Comparison of ENCODE assay signal across 24 cellular contexts in the genomic region with DNA sequence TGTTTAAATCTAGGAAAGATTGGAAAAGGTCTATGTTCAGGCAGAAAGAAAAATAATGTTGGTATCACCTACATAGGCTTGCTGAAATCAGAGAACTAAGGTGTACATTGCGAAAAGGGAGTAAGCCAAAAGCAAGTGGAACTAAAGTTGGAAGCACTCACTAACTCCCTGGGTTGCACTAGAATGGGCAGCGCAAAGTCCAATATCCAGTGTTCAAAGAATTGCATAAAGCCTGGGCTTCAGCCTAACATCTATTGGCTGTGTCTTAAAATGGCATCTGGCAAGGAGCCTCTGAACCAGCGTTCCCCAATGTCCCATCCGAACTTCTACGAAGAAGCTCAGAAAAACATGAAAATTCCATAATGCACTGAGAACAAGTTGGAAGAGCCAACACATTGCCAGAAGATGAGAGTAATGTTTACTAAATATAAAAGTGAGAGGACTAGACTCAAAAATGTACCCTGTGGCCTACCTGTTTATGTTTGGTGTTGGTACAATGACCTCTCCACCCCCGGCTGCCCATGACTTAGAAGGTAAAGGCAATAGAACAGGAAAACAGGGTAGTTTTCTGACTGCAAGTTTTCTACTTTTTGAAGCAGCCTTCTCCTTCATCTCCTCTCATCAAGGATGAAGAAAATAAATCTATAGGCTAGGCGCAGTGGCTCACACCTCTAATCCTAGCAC.
"Had no signal": no experiment of that assay in that cellular context is flagged by ENCODE, and none has a peak within 500 bp of the region (broad histone marks: within the 10 kb centered on the region; RNA-seq: fewer than 3 reads in every experiment).

No MANE protein-coding gene starts in this region.

- DNase-seq: Karpas-422, MM.1S, MV-4-11, NCI-H1417 treated with DMSO at 0.1 percent for 48 hours, NCI-H1436 treated with DMSO at 0.1 percent for 48 hours, NCI-H1694 treated with DMSO at 0.1 percent for 48 hours, NCI-H187 treated with DMSO at 0.1 percent for 48 hours, NCI-H2171 treated with DMSO at 0.1 percent for 48 hours, NCI-H2227 treated with DMSO at 0.1 percent for 48 hours, NCI-H345, NCI-H510A treated with DMSO at 0.1 percent for 48 hours, NCI-H524 treated with DMSO at 0.1 percent for 48 hours, NCI-H526 treated with DMSO at 0.1 percent for 48 hours, NCI-H774, PC-9, SHP77, SIG-M5, SJCRH30 had no signal

- H3K4me3 ChIP-seq: PC-9, SJCRH30, SK-N-MC had no signal

- H3K36me3 ChIP-seq: SJCRH30 had no signal

- H3K27me3 ChIP-seq: SJCRH30 had no signal

- H3K27ac ChIP-seq: PC-9, RWPE1, SJCRH30, SK-N-MC had no signal

- H3K9me3 ChIP-seq: SJCRH30 had no signal

- ATAC-seq: Panc1, Right ventricle myocardium inferior, SK-N-SH treated with all-trans-retinoic acid at 6 μM for 48 hours had no signal

- H2AFZ ChIP-seq: PC-9 had no signal

- H3K4me1 ChIP-seq: SJCRH30 had no signal

- FAIRE-seq: RCC 7860 had no signal

- H3K4me2 ChIP-seq: PC-9 had no signal
